Comparison of ENCODE assay signal across 8 cellular contexts in genomic region chr2:223945755-223946154, GRCh38. TPM values are rescaled to one million over a fixed set of nuclear protein-coding genes. Genes with fewer than 3 reads are reported as not detected.
DNase-seq lines count a peak whose midpoint lies in the region; ATAC-seq, FAIRE-seq and TF ChIP-seq lines count a peak whose summit lies in the region.

No MANE protein-coding gene starts in this region.

- H3K4me3 ChIP-seq in hepatocyte = no peak overlapping the region

- H3K27ac Mint-ChIP-seq in activated CD4-positive, alpha-beta T cell treated with anti-CD3 and anti-CD28 coated beads, Interleukin-2, amount 10 ng/mL, durations not matched to agents 7 days and 5 days = peak overlapping the region; percentile 94
- H3K27ac Mint-ChIP-seq in stimulated activated naive B cell treated with anti-CD40 and anti-IgM and Interleukin-4, amounts not matched to agents 10 μg/mL and 1 μg/mL and 100 μg/mL, for 72 hours = peak overlapping the region; percentile 9

- H3K36me3 ChIP-seq in hepatocyte (replicated peaks; ENCODE audit: insufficient read depth, low read depth) = no peaks in the 10 kb centered on the region

- POLR2A ChIA-PET in activated CD4-positive, alpha-beta T cell treated with anti-CD3 and anti-CD28 coated beads, Interleukin-2, amount 10 ng/mL, durations not matched to agents 7 days and 5 days (lab: Charles Lee) = interaction anchor here (0.9 kb wide), 1 partner anchor 10 kb away, joined by 4 read pairs; no protein-coding TSS in a partner anchor

- H3K27ac ChIP-seq in VCaP = peak overlapping the region; percentile 90; the same call in 1 of the 2 replicates
- no peak overlapping the region for H3K27ac ChIP-seq in hepatocyte

- no peak for FAIRE-seq in GM19239 (lab: Jason Lieb, UNC)

- H3K4me3 Mint-ChIP-seq in activated CD4-positive, alpha-beta T cell treated with anti-CD3 and anti-CD28 coated beads, Interleukin-2, amount 10 ng/mL, durations not matched to agents 7 days and 5 days = peak overlapping the region; percentile 95
- H3K4me3 Mint-ChIP-seq in stimulated activated naive B cell treated with anti-CD40 and anti-IgM and Interleukin-4, amounts not matched to agents 10 μg/mL and 1 μg/mL and 100 μg/mL, for 72 hours = peak overlapping the region; percentile 48 to 100

- H3K27me3 Mint-ChIP-seq in activated CD4-positive, alpha-beta T cell treated with anti-CD3 and anti-CD28 coated beads, Interleukin-2, amount 10 ng/mL, durations not matched to agents 7 days and 5 days = no peaks in the 10 kb centered on the region
- no peaks in the 10 kb centered on the region for H3K27me3 Mint-ChIP-seq in stimulated activated naive B cell treated with anti-CD40 and anti-IgM and Interleukin-4, amounts not matched to agents 10 μg/mL and 1 μg/mL and 100 μg/mL, for 72 hours

- peaks cover 42% of the 10 kb centered on the region for H3K79me2 ChIP-seq in hepatocyte

- no peaks in the 10 kb centered on the region for H3K9me2 ChIP-seq in hepatocyte (replicated peaks; ENCODE audit: insufficient read depth)

- peak; percentile 34 for DNase-seq in activated CD4-positive, alpha-beta T cell treated with anti-CD3 and anti-CD28 coated beads, Interleukin-2, amount 10 ng/mL, durations not matched to agents 7 days and 5 days
- no peak for DNase-seq in activated CD4-positive, alpha-beta T cell treated with anti-CD3 and anti-CD28 coated beads for 48 hours
- DNase-seq in hepatocyte (ENCODE audit: low spot score) (no peak), NCI-H748 treated with DMSO at 0.1 percent for 48 hours (lab: John Stamatoyannopoulos, UW) (no peak), GM19239 (ENCODE audit: insufficient read length, low spot score) (no peak)
- DNase-seq in stimulated activated naive B cell treated with anti-CD40 and anti-IgM and Interleukin-4, amounts not matched to agents 10 μg/mL and 1 μg/mL and 100 μg/mL, for 72 hours = no peak

- peak overlapping the region; percentile 6 for H2AFZ ChIP-seq in hepatocyte

- peaks cover 36% of the 10 kb centered on the region for H3K36me3 Mint-ChIP-seq in activated CD4-positive, alpha-beta T cell treated with anti-CD3 and anti-CD28 coated beads, Interleukin-2, amount 10 ng/mL, durations not matched to agents 7 days and 5 days (ENCODE audit: low read depth)
- peaks cover 20 to 21% of the 10 kb centered on the region in 2 donors for H3K36me3 Mint-ChIP-seq in stimulated activated naive B cell treated with anti-CD40 and anti-IgM and Interleukin-4, amounts not matched to agents 10 μg/mL and 1 μg/mL and 100 μg/mL, for 72 hours

- peaks cover 2% of the 10 kb centered on the region for H3K9me3 Mint-ChIP-seq in activated CD4-positive, alpha-beta T cell treated with anti-CD3 and anti-CD28 coated beads, Interleukin-2, amount 10 ng/mL, durations not matched to agents 7 days and 5 days
- H3K9me3 Mint-ChIP-seq in stimulated activated naive B cell treated with anti-CD40 and anti-IgM and Interleukin-4, amounts not matched to agents 10 μg/mL and 1 μg/mL and 100 μg/mL, for 72 hours = peaks cover 4 to 8% of the 10 kb centered on the region in 2 donors

- H4K20me1 ChIP-seq in hepatocyte (ENCODE audit: insufficient read depth, poor library complexity, severe bottlenecking) = peaks cover 18% of the 10 kb centered on the region

- H3K4me1 ChIP-seq in hepatocyte (ENCODE audit: insufficient read depth) = peaks cover 15% of the 10 kb centered on the region

- CTCF ChIA-PET in activated CD4-positive, alpha-beta T cell treated with anti-CD3 and anti-CD28 coated beads, Interleukin-2, amount 10 ng/mL, durations not matched to agents 7 days and 5 days (lab: Charles Lee) = interaction anchor here (1.0 to 1.6 kb wide), 4 partner anchors 9 to 185 kb away, joined by 3 to 5 read pairs (median 4); no protein-coding TSS in a partner anchor

- H3K4me1 Mint-ChIP-seq in activated CD4-positive, alpha-beta T cell treated with anti-CD3 and anti-CD28 coated beads, Interleukin-2, amount 10 ng/mL, durations not matched to agents 7 days and 5 days = peaks cover 67% of the 10 kb centered on the region
- peaks cover 35 to 44% of the 10 kb centered on the region in 2 donors for H3K4me1 Mint-ChIP-seq in stimulated activated naive B cell treated with anti-CD40 and anti-IgM and Interleukin-4, amounts not matched to agents 10 μg/mL and 1 μg/mL and 100 μg/mL, for 72 hours

- no peaks in the 10 kb centered on the region for H3K27me3 ChIP-seq in hepatocyte

- no peaks in the 10 kb centered on the region for H3K9me3 ChIP-seq in hepatocyte (ENCODE audit: low read depth)

- 78% methylated on average over 4 of the region's 4 CpGs for WGBS in hepatocyte (ENCODE audit: low lambda C conversion rate, missing lambda C conversion rate)

- no peak for ATAC-seq in stimulated activated naive B cell treated with anti-CD40 and anti-IgM and Interleukin-4, amounts not matched to agents 10 μg/mL and 1 μg/mL and 100 μg/mL, for 72 hours (replicated peaks)
- ATAC-seq in GM21360 (IDR thresholded peaks at IDR 0.05; ENCODE audit: unreplicated experiment) = no peak

- H3K4me2 ChIP-seq in hepatocyte = peak overlapping the region; percentile 66

- TF ChIP-seq CTCF in VCaP (conservative IDR thresholded peaks at IDR 0.05) (no peak), hepatocyte (IDR thresholded peaks at IDR 0.05; ENCODE audit: poor library complexity) (no peak)

RNA-seq across cellular contexts. Expression of gene WDFY1, which starts 0.6 kb away (rescaled TPM):
- total RNA-seq in activated CD4-positive, alpha-beta T cell treated with anti-CD3 and anti-CD28 coated beads, Interleukin-2, amount 10 ng/mL, durations not matched to agents 7 days and 5 days = 10 to 100 TPM; 79.2 to 82.5 TPM
- total RNA-seq in hepatocyte = 66.6 and 68.3 TPM in 2 replicates
- polyA plus RNA-seq in hepatocyte = 40.4 and 45.6 TPM in 2 replicates

RNA-seq across cellular contexts. Expression of gene MRPL44, which starts 11.5 kb away (rescaled TPM):
- 10 to 100 TPM; 29.6 to 32.1 TPM for total RNA-seq in activated CD4-positive, alpha-beta T cell treated with anti-CD3 and anti-CD28 coated beads, Interleukin-2, amount 10 ng/mL, durations not matched to agents 7 days and 5 days
- total RNA-seq in hepatocyte = 46.5 and 49.5 TPM in 2 replicates
- 24.7 and 29.0 TPM in 2 replicates for polyA plus RNA-seq in hepatocyte
